In genomic region chr5:95818181-95819147, GRCh38 we compare ENCODE assay signal across 8 cellular contexts. TPM values are rescaled to one million over a fixed set of nuclear protein-coding genes. Genes with fewer than 3 reads are reported as not detected.
A peak's percentile ranks its signal among the peaks of the same experiment; 100 is the strongest.
DNase-seq lines count a peak whose midpoint lies in the region; ATAC-seq, FAIRE-seq and TF ChIP-seq lines count a peak whose summit lies in the region.

No MANE protein-coding gene starts in this region.

- H4K8ac ChIP-seq in neuronal stem cell (ENCODE audit: low read depth, low read length), result no peak overlapping the region

- peak overlapping the region; percentile 23; the same call in 1 of the 2 replicates for H3K9ac ChIP-seq in OCI-LY1 (ENCODE audit: low read length)
- no peak overlapping the region for H3K9ac ChIP-seq in endodermal cell (ENCODE audit: extremely low read depth, low read length, poor library complexity, severe bottlenecking)
- H3K9ac ChIP-seq in neuronal stem cell (ENCODE audit: low read depth, low read length, poor library complexity), result peak overlapping the region; percentile 34

- H3K4me3 Mint-ChIP-seq in endodermal cell, result no peak overlapping the region

- H3K9me3 Mint-ChIP-seq in endodermal cell, result no peaks in the 10 kb centered on the region

- no peaks in the 10 kb centered on the region for H3K79me2 ChIP-seq in OCI-LY1 (ENCODE audit: insufficient read depth, low read length)

- H4K20me1 ChIP-seq in OCI-LY1 (ENCODE audit: insufficient read depth, low read length), result no peaks in the 10 kb centered on the region

- no peaks in the 10 kb centered on the region for H3K27me3 Mint-ChIP-seq in endodermal cell (ENCODE audit: insufficient read depth)

- DNase-seq in GDM1 (lab: John Stamatoyannopoulos, UW) (peak; percentile 73), endodermal cell (no peak), neuronal stem cell (ENCODE audit: low spot score) (no peak), LoVo (ENCODE audit: low spot score) (no peak), amniotic stem cell (lab: John Stamatoyannopoulos, UW) (no peak), urothelium cell line (ENCODE audit: low spot score) (no peak)

- H2BK120ac ChIP-seq in neuronal stem cell (ENCODE audit: low read depth, low read length), result no peak overlapping the region

- H3K23ac ChIP-seq in neuronal stem cell (ENCODE audit: low read depth, low read length, poor library complexity), result no peak overlapping the region

- 86 to 87% methylated on average over 13 to 14 of the region's 14 CpGs for WGBS in endodermal cell (ENCODE audit: insufficient coverage in 1 of 2, insufficient read length in 1 of 2), 2 experiments
- WGBS in neuronal stem cell (ENCODE audit: extremely low coverage in 2 of 2, insufficient read length in 2 of 2, insufficient replicate concordance in 1 of 2), 2 donors, result no CpG with 5 or more reads among the region's 14 CpGs

- no peak for FAIRE-seq in urothelium cell line (lab: Jason Lieb, UNC)

- no peak overlapping the region for H4K91ac ChIP-seq in neuronal stem cell (ENCODE audit: low read depth, low read length, poor library complexity)

- no peak overlapping the region for H2BK15ac ChIP-seq in neuronal stem cell (ENCODE audit: low read length)

- H2AK5ac ChIP-seq in neuronal stem cell (ENCODE audit: low read depth, low read length), result no peak overlapping the region

- H3K14ac ChIP-seq in neuronal stem cell (ENCODE audit: low read length), result no peak overlapping the region

- H3K18ac ChIP-seq in neuronal stem cell (ENCODE audit: low read length), result no peak overlapping the region

- H3K27ac ChIP-seq in OCI-LY1 (ENCODE audit: low read depth, low read length, poor library complexity, severe bottlenecking) (peak overlapping the region; percentile 50), endodermal cell (ENCODE audit: low read depth, low read length) (no peak overlapping the region), neuronal stem cell (replicated peaks; ENCODE audit: low read length) (no peak overlapping the region)

- no peaks in the 10 kb centered on the region for H3K9me2 ChIP-seq in OCI-LY1 (ENCODE audit: low read depth, low read length)

- H2BK5ac ChIP-seq in neuronal stem cell (ENCODE audit: low read length), result no peak overlapping the region

- H3K36me3 Mint-ChIP-seq in endodermal cell (ENCODE audit: low read depth), result peaks cover 13% of the 10 kb centered on the region

- peak overlapping the region; percentile 67 for H3K4me2 ChIP-seq in OCI-LY1 (ENCODE audit: low read length)
- no peak overlapping the region for H3K4me2 ChIP-seq in neuronal stem cell (ENCODE audit: insufficient read depth, low read length, poor library complexity, severe bottlenecking)

- H3K27me3 ChIP-seq in OCI-LY1 (ENCODE audit: insufficient read depth, low read length), result no peaks in the 10 kb centered on the region
- no peaks in the 10 kb centered on the region for H3K27me3 ChIP-seq in endodermal cell (ENCODE audit: control insufficient read depth, insufficient read depth, low read length, poor library complexity, severe bottlenecking)
- no peaks in the 10 kb centered on the region for H3K27me3 ChIP-seq in neuronal stem cell (ENCODE audit: control insufficient read depth in 3 of 3, insufficient read depth in 3 of 3, low read depth in 1 of 3, low read length in 3 of 3)

- H2AFZ ChIP-seq in OCI-LY1 (ENCODE audit: low read length) (no peak overlapping the region), neuronal stem cell (ENCODE audit: low read length) (no peak overlapping the region)

- peaks cover 73% of the 10 kb centered on the region for H3K4me1 ChIP-seq in OCI-LY1 (ENCODE audit: insufficient read depth, low read length, severe bottlenecking)
- peaks cover 11% of the 10 kb centered on the region for H3K4me1 ChIP-seq in endodermal cell (ENCODE audit: control insufficient read depth, insufficient read depth, low read length)
- peaks cover 14 to 20% of the 10 kb centered on the region in 2 donors for H3K4me1 ChIP-seq in neuronal stem cell (ENCODE audit: control insufficient read depth in 2 of 2, insufficient read depth in 1 of 2, low read depth in 1 of 2, low read length in 2 of 2)

- H3F3A ChIP-seq in OCI-LY1 (ENCODE audit: insufficient read depth, low read length), result no peaks in the 10 kb centered on the region

- peaks cover 30% of the 10 kb centered on the region for H3K4me1 Mint-ChIP-seq in endodermal cell

- H3K79me1 ChIP-seq in neuronal stem cell (ENCODE audit: low read depth, low read length), result peaks cover 4% of the 10 kb centered on the region

- H3K27ac Mint-ChIP-seq in endodermal cell, result no peak overlapping the region

- no peak overlapping the region for H2BK12ac ChIP-seq in neuronal stem cell (ENCODE audit: low read length)

- TF ChIP-seq CTCF in OCI-LY1 (IDR thresholded peaks at IDR 0.05; ENCODE audit: low read length), result no peak
- TF ChIP-seq CTCF in endodermal cell (conservative IDR thresholded peaks at IDR 0.05), result no peak

- H3K9me3 ChIP-seq in OCI-LY1 (ENCODE audit: low read length) (no peaks in the 10 kb centered on the region), endodermal cell (ENCODE audit: control insufficient read depth, low read length) (no peaks in the 10 kb centered on the region), neuronal stem cell (replicated peaks in 1 of 2; ENCODE audit: control insufficient read depth in 2 of 2, insufficient read depth in 1 of 2, low read depth in 1 of 2, low read length in 2 of 2) (no peaks in the 10 kb centered on the region)

- H3K36me3 ChIP-seq in OCI-LY1 (ENCODE audit: insufficient read depth, low read length), result peaks cover 11% of the 10 kb centered on the region; the same call in 1 of the 2 replicates
- H3K36me3 ChIP-seq in endodermal cell (ENCODE audit: control insufficient read depth, insufficient read depth, low read length), result peaks cover 45% of the 10 kb centered on the region
- H3K36me3 ChIP-seq in neuronal stem cell (replicated peaks in 1 of 2; ENCODE audit: control insufficient read depth in 2 of 2, insufficient read depth in 2 of 2, low read length in 2 of 2), result no peaks in the 10 kb centered on the region

- H3K4me3 ChIP-seq in OCI-LY1 (ENCODE audit: low read depth, low read length, poor library complexity, severe bottlenecking) (peak overlapping the region; percentile 40), endodermal cell (ENCODE audit: low read length) (peak overlapping the region; percentile 29), neuronal stem cell (ENCODE audit: low read length in 2 of 2) (no peak overlapping the region)

- H3K4ac ChIP-seq in neuronal stem cell (ENCODE audit: low read length), result no peak overlapping the region

- no peak for ATAC-seq in GM21515 (IDR thresholded peaks at IDR 0.05; ENCODE audit: unreplicated experiment)

RNA-seq across cellular contexts. Expression of gene GLRX, which starts 4.1 kb away (rescaled TPM):
- 10 to 100 TPM; 18.9 to 26.3 TPM for total RNA-seq in endodermal cell
- 33.6 TPM for polyA plus RNA-seq in endodermal cell (2013, experiment 1 of 2)
- polyA plus RNA-seq in endodermal cell (2013, experiment 2 of 2), result 34.9 TPM
- 13.5 TPM for polyA plus RNA-seq in neuronal stem cell (2013, experiment 1 of 2)
- 14.2 TPM for polyA plus RNA-seq in neuronal stem cell (2013, experiment 2 of 2)

Comparison
In these comparisons a context has a peak if more than half of its experiments do, and no peak if none do; other contexts are left out.
1. H3K4me3 ChIP-seq: peak in OCI-LY1 (single experiment) and endodermal cell (single experiment); none in neuronal stem cell (0 of 2).